1 cellular context compared by ENCODE assay signal in the genomic region with DNA sequence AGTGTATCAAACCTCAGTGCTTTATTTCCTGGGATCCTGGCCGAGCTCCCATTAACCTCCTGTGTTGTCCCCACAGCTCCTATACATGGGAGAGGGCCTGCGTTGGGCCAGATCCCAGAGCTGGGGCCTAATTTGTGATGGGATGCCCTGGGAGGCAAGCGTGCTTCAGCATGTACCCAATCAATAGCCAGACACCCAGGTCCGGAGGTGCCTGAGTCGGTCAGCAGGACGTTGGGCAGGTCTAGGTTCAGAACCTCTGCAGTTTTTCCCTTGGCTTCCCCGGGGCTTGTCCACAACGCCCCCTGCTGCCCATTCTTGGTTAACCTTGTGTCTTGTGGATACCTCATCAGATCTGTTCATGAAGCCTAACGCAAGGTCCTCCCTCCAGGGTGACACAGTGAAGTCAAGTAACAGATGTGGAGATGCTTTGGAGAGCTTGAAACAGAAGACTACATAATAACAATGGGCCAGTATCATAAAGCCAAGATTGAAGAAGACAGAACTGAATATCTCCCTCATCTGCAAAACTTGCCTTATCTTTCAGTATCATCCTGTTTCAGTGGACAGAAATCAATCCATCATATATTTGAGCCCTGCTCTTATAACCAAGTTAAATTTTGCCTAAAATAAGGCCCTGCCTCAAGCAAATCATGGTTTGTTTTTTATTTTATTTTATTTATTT.
TF ChIP-seq lines count a peak whose summit lies in the region.

No MANE protein-coding gene starts in this region.

TF ChIP-seq in HepG2, 621 proteins besides CTCF, POLR2A, EP300 and RAD21 (continues in another document):
- TF ChIP-seq MXD4 (CRISPR knock-in tag; IDR thresholded peaks at IDR 0.05) (peak; percentile 50; the same call in 1 of the 2 replicates), ELF3 (CRISPR knock-in tag; IDR thresholded peaks at IDR 0.05) (peak; percentile 60), SMC3 (IDR thresholded peaks at IDR 0.05; ENCODE audit: low read length) (peak; percentile 96), GATAD2A (CRISPR knock-in tag; IDR thresholded peaks at IDR 0.05) (0 out of 2 replicates have a peak, but pooled peaks have one; percentile 55), MEIS2 (CRISPR knock-in tag; IDR thresholded peaks at IDR 0.05) (0 out of 2 replicates have a peak, but pooled peaks have one; percentile 16), ZSCAN29 (CRISPR knock-in tag; conservative IDR thresholded peaks at IDR 0.05) (0 out of 2 replicates have a peak, but pooled peaks have one; percentile 50), ZNF230 (CRISPR knock-in tag; IDR thresholded peaks at IDR 0.05) (0 out of 2 replicates have a peak, but pooled peaks have one; percentile 42), FOXA3 (CRISPR knock-in tag; IDR thresholded peaks at IDR 0.05) (0 out of 2 replicates have a peak, but pooled peaks have one; percentile 29), ESRRA (CRISPR knock-in tag; IDR thresholded peaks at IDR 0.05; ENCODE audit: low read depth) (0 out of 2 replicates have a peak, but pooled peaks have one; percentile 48), ETV5 (CRISPR knock-in tag; IDR thresholded peaks at IDR 0.05; ENCODE audit: borderline replicate concordance) (peak; percentile 45; the same call in 1 of the 2 replicates), PPARG (CRISPR knock-in tag; conservative IDR thresholded peaks at IDR 0.05) (peak; percentile 60; the same call in 1 of the 2 replicates), TSC22D2 (CRISPR knock-in tag; IDR thresholded peaks at IDR 0.05; ENCODE audit: borderline replicate concordance) (0 out of 2 replicates have a peak, but pooled peaks have one; percentile 53), HMGXB4 (CRISPR knock-in tag; IDR thresholded peaks at IDR 0.05; ENCODE audit: borderline replicate concordance in 1 of 2, low read depth in 1 of 2) (peak; percentile 73 to 87), TEAD3 (CRISPR knock-in tag; optimal IDR thresholded peaks at IDR 0.05; ENCODE audit: borderline replicate concordance) (peak; percentile 71), KDM3A (CRISPR knock-in tag; IDR thresholded peaks at IDR 0.05; ENCODE audit: low read depth) (0 out of 2 replicates have a peak, but pooled peaks have one; percentile 50), ZKSCAN8 (CRISPR knock-in tag; IDR thresholded peaks at IDR 0.05; ENCODE audit: borderline replicate concordance) (0 out of 2 replicates have a peak, but pooled peaks have one; percentile 61), GTF3A (CRISPR knock-in tag; conservative IDR thresholded peaks at IDR 0.05) (0 out of 2 replicates have a peak, but pooled peaks have one; percentile 54), ZNF331 (CRISPR knock-in tag; IDR thresholded peaks at IDR 0.05) (peak; percentile 43; the same call in 1 of the 2 replicates), ZNF274 (CRISPR knock-in tag; IDR thresholded peaks at IDR 0.05) (peak; percentile 34; the same call in 1 of the 2 replicates), ZNF782 (CRISPR knock-in tag; IDR thresholded peaks at IDR 0.05; ENCODE audit: borderline replicate concordance) (0 out of 2 replicates have a peak, but pooled peaks have one; percentile 59), GATAD1 (CRISPR knock-in tag; IDR thresholded peaks at IDR 0.05) (peak; percentile 46; the same call in 1 of the 2 replicates), BORCS8-MEF2B (CRISPR knock-in tag; IDR thresholded peaks at IDR 0.05) (peak; percentile 22; the same call in 1 of the 2 replicates), SP140L (CRISPR knock-in tag; IDR thresholded peaks at IDR 0.05; ENCODE audit: borderline replicate concordance) (0 out of 2 replicates have a peak, but pooled peaks have one; percentile 40), ZNF225 (CRISPR knock-in tag; IDR thresholded peaks at IDR 0.05) (0 out of 2 replicates have a peak, but pooled peaks have one; percentile 51), HOMEZ (CRISPR knock-in tag; IDR thresholded peaks at IDR 0.05; ENCODE audit: low read depth) (peak; percentile 66), PAWR (CRISPR knock-in tag; IDR thresholded peaks at IDR 0.05; ENCODE audit: borderline replicate concordance) (0 out of 2 replicates have a peak, but pooled peaks have one; percentile 41), KMT2A (CRISPR knock-in tag; IDR thresholded peaks at IDR 0.05) (0 out of 2 replicates have a peak, but pooled peaks have one; percentile 33)
- TF ChIP-seq, protein P1, sequence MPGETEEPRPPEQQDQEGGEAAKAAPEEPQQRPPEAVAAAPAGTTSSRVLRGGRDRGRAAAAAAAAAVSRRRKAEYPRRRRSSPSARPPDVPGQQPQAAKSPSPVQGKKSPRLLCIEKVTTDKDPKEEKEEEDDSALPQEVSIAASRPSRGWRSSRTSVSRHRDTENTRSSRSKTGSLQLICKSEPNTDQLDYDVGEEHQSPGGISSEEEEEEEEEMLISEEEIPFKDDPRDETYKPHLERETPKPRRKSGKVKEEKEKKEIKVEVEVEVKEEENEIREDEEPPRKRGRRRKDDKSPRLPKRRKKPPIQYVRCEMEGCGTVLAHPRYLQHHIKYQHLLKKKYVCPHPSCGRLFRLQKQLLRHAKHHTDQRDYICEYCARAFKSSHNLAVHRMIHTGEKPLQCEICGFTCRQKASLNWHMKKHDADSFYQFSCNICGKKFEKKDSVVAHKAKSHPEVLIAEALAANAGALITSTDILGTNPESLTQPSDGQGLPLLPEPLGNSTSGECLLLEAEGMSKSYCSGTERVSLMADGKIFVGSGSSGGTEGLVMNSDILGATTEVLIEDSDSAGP (CRISPR knock-in tag; IDR thresholded peaks at IDR 0.05; ENCODE audit: borderline replicate concordance) = peak; percentile 18; the same call in 1 of the 2 replicates
- TF ChIP-seq, protein P2, sequence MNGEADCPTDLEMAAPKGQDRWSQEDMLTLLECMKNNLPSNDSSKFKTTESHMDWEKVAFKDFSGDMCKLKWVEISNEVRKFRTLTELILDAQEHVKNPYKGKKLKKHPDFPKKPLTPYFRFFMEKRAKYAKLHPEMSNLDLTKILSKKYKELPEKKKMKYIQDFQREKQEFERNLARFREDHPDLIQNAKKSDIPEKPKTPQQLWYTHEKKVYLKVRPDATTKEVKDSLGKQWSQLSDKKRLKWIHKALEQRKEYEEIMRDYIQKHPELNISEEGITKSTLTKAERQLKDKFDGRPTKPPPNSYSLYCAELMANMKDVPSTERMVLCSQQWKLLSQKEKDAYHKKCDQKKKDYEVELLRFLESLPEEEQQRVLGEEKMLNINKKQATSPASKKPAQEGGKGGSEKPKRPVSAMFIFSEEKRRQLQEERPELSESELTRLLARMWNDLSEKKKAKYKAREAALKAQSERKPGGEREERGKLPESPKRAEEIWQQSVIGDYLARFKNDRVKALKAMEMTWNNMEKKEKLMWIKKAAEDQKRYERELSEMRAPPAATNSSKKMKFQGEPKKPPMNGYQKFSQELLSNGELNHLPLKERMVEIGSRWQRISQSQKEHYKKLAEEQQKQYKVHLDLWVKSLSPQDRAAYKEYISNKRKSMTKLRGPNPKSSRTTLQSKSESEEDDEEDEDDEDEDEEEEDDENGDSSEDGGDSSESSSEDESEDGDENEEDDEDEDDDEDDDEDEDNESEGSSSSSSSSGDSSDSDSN (CRISPR knock-in tag; IDR thresholded peaks at IDR 0.05) = 0 out of 2 replicates have a peak, but pooled peaks have one; percentile 25
- TF ChIP-seq, protein P3, sequence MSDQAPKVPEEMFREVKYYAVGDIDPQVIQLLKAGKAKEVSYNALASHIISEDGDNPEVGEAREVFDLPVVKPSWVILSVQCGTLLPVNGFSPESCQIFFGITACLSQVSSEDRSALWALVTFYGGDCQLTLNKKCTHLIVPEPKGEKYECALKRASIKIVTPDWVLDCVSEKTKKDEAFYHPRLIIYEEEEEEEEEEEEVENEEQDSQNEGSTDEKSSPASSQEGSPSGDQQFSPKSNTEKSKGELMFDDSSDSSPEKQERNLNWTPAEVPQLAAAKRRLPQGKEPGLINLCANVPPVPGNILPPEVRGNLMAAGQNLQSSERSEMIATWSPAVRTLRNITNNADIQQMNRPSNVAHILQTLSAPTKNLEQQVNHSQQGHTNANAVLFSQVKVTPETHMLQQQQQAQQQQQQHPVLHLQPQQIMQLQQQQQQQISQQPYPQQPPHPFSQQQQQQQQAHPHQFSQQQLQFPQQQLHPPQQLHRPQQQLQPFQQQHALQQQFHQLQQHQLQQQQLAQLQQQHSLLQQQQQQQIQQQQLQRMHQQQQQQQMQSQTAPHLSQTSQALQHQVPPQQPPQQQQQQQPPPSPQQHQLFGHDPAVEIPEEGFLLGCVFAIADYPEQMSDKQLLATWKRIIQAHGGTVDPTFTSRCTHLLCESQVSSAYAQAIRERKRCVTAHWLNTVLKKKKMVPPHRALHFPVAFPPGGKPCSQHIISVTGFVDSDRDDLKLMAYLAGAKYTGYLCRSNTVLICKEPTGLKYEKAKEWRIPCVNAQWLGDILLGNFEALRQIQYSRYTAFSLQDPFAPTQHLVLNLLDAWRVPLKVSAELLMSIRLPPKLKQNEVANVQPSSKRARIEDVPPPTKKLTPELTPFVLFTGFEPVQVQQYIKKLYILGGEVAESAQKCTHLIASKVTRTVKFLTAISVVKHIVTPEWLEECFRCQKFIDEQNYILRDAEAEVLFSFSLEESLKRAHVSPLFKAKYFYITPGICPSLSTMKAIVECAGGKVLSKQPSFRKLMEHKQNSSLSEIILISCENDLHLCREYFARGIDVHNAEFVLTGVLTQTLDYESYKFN (CRISPR knock-in tag; conservative IDR thresholded peaks at IDR 0.05) = 0 out of 2 replicates have a peak, but pooled peaks have one; percentile 25
- TF ChIP-seq, protein P4, sequence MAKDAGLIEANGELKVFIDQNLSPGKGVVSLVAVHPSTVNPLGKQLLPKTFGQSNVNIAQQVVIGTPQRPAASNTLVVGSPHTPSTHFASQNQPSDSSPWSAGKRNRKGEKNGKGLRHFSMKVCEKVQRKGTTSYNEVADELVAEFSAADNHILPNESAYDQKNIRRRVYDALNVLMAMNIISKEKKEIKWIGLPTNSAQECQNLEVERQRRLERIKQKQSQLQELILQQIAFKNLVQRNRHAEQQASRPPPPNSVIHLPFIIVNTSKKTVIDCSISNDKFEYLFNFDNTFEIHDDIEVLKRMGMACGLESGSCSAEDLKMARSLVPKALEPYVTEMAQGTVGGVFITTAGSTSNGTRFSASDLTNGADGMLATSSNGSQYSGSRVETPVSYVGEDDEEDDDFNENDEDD (CRISPR knock-in tag; IDR thresholded peaks at IDR 0.05; ENCODE audit: borderline replicate concordance) = peak; percentile 21; the same call in 1 of the 2 replicates
- TF ChIP-seq, protein P5, sequence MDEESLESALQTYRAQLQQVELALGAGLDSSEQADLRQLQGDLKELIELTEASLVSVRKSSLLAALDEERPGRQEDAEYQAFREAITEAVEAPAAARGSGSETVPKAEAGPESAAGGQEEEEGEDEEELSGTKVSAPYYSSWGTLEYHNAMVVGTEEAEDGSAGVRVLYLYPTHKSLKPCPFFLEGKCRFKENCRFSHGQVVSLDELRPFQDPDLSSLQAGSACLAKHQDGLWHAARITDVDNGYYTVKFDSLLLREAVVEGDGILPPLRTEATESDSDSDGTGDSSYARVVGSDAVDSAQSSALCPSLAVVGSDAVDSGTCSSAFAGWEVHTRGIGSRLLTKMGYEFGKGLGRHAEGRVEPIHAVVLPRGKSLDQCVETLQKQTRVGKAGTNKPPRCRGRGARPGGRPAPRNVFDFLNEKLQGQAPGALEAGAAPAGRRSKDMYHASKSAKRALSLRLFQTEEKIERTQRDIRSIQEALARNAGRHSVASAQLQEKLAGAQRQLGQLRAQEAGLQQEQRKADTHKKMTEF (CRISPR knock-in tag; IDR thresholded peaks at IDR 0.05) = 0 out of 2 replicates have a peak, but pooled peaks have one; percentile 31
- TF ChIP-seq, protein P6, sequence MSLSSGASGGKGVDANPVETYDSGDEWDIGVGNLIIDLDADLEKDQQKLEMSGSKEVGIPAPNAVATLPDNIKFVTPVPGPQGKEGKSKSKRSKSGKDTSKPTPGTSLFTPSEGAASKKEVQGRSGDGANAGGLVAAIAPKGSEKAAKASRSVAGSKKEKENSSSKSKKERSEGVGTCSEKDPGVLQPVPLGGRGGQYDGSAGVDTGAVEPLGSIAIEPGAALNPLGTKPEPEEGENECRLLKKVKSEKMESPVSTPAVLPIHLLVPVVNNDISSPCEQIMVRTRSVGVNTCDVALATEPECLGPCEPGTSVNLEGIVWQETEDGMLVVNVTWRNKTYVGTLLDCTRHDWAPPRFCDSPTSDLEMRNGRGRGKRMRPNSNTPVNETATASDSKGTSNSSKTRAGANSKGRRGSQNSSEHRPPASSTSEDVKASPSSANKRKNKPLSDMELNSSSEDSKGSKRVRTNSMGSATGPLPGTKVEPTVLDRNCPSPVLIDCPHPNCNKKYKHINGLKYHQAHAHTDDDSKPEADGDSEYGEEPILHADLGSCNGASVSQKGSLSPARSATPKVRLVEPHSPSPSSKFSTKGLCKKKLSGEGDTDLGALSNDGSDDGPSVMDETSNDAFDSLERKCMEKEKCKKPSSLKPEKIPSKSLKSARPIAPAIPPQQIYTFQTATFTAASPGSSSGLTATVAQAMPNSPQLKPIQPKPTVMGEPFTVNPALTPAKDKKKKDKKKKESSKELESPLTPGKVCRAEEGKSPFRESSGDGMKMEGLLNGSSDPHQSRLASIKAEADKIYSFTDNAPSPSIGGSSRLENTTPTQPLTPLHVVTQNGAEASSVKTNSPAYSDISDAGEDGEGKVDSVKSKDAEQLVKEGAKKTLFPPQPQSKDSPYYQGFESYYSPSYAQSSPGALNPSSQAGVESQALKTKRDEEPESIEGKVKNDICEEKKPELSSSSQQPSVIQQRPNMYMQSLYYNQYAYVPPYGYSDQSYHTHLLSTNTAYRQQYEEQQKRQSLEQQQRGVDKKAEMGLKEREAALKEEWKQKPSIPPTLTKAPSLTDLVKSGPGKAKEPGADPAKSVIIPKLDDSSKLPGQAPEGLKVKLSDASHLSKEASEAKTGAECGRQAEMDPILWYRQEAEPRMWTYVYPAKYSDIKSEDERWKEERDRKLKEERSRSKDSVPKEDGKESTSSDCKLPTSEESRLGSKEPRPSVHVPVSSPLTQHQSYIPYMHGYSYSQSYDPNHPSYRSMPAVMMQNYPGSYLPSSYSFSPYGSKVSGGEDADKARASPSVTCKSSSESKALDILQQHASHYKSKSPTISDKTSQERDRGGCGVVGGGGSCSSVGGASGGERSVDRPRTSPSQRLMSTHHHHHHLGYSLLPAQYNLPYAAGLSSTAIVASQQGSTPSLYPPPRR (CRISPR knock-in tag; IDR thresholded peaks at IDR 0.05; ENCODE audit: borderline replicate concordance) = peak; percentile 30; the same call in 1 of the 2 replicates
